In the genomic region with DNA sequence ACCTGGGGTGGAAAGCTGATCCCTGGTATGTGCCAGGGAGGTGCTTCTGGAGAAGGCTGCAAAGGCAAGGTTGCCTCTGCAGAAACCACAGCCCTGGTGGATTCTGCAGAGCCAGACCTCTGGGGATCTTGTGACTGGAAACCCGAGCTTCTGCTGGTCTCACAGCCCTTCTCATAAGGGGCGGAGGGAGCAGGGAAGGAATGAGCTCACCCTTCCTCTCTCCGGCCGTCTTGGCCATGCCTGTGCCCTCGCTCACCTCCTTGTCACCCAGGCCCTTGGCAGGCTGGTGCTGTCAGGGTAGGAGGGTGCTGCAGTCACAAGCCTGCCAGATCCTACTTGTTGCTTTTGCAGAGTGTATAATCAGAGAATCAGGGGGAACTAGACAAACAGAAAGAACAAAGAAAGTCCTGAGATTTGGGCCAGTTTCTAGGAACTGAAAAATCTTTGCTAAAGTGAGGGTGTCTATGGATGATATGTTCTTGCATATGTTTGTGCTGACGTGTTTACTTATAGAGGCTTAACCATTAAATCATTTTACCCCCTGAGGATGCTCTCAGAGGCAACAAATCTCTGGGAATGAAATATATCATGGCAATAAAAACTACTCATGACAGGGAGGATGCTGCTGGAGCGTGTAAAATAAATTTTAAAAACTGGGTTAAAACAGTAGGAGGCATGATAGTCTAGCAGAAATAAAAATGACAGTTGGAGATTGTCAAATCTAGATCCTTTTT, we compare ENCODE assay signal across 8 cellular contexts.
DNase-seq lines count a peak whose midpoint lies in the region; ATAC-seq and TF ChIP-seq lines count a peak whose summit lies in the region.

No MANE protein-coding gene starts in this region.

- DNase-seq in A172 (ENCODE audit: low spot score) (peak; percentile 89), HK-2 (ENCODE audit: unreplicated experiment) (peak; percentile 68), left lung (peak; percentile 57 to 75), RPMI8226 (no peak)
- DNase-seq in activated CD8-positive, alpha-beta memory T cell treated with anti-CD3 and anti-CD28 coated beads, Interleukin-2, amount 10 ng/mL, durations not matched to agents 7 days and 5 days, result no peak
- DNase-seq in stimulated activated naive B cell treated with anti-CD40 and anti-IgM and Interleukin-4, amounts not matched to agents 10 μg/mL and 1 μg/mL and 100 μg/mL, for 72 hours, result no peak

- CTCF ChIA-PET in activated CD8-positive, alpha-beta memory T cell treated with anti-CD3 and anti-CD28 coated beads, Interleukin-2, amount 10 ng/mL, durations not matched to agents 7 days and 5 days (lab: Charles Lee), result no interaction called here

- no peaks in the 10 kb centered on the region for H3K27me3 ChIP-seq in left lung

- H3K27me3 Mint-ChIP-seq in brain, result peaks cover 4% of the 10 kb centered on the region
- H3K27me3 Mint-ChIP-seq in activated CD8-positive, alpha-beta memory T cell treated with anti-CD3 and anti-CD28 coated beads, Interleukin-2, amount 10 ng/mL, durations not matched to agents 7 days and 5 days, result peaks cover 8% of the 10 kb centered on the region
- H3K27me3 Mint-ChIP-seq in stimulated activated naive B cell treated with anti-CD40 and anti-IgM and Interleukin-4, amounts not matched to agents 10 μg/mL and 1 μg/mL and 100 μg/mL, for 72 hours, result peaks cover 0 to 10% of the 10 kb centered on the region in 2 donors

- TF ChIP-seq CTCF in brain (conservative IDR thresholded peaks at IDR 0.05), result no peak
- no peak for TF ChIP-seq CTCF in left lung (IDR thresholded peaks at IDR 0.05)

- no peak overlapping the region for H3K4me3 ChIP-seq in left lung

- peaks cover 7 to 22% (median 13%) of the 10 kb centered on the region in 5 experiments for H3K9me3 Mint-ChIP-seq in brain
- no peaks in the 10 kb centered on the region for H3K9me3 Mint-ChIP-seq in activated CD8-positive, alpha-beta memory T cell treated with anti-CD3 and anti-CD28 coated beads, Interleukin-2, amount 10 ng/mL, durations not matched to agents 7 days and 5 days (ENCODE audit: low read depth)
- H3K9me3 Mint-ChIP-seq in stimulated activated naive B cell treated with anti-CD40 and anti-IgM and Interleukin-4, amounts not matched to agents 10 μg/mL and 1 μg/mL and 100 μg/mL, for 72 hours, result peaks cover 0 to 2% of the 10 kb centered on the region in 2 donors

- H3K27ac Mint-ChIP-seq in brain, result peak overlapping the region in 4 of 5 experiments; percentile 57 to 75 (median 69)
- no peak overlapping the region for H3K27ac Mint-ChIP-seq in activated CD8-positive, alpha-beta memory T cell treated with anti-CD3 and anti-CD28 coated beads, Interleukin-2, amount 10 ng/mL, durations not matched to agents 7 days and 5 days
- no peak overlapping the region for H3K27ac Mint-ChIP-seq in stimulated activated naive B cell treated with anti-CD40 and anti-IgM and Interleukin-4, amounts not matched to agents 10 μg/mL and 1 μg/mL and 100 μg/mL, for 72 hours

- H3K4me1 ChIP-seq in left lung, result no peaks in the 10 kb centered on the region

- no peaks in the 10 kb centered on the region for H3K36me3 Mint-ChIP-seq in brain
- H3K36me3 Mint-ChIP-seq in activated CD8-positive, alpha-beta memory T cell treated with anti-CD3 and anti-CD28 coated beads, Interleukin-2, amount 10 ng/mL, durations not matched to agents 7 days and 5 days, result no peaks in the 10 kb centered on the region
- no peaks in the 10 kb centered on the region for H3K36me3 Mint-ChIP-seq in stimulated activated naive B cell treated with anti-CD40 and anti-IgM and Interleukin-4, amounts not matched to agents 10 μg/mL and 1 μg/mL and 100 μg/mL, for 72 hours

- no peaks in the 10 kb centered on the region for H3K9me3 ChIP-seq in left lung

- peak overlapping the region in 2 of 5 experiments; percentile 6 to 40 for H3K4me3 Mint-ChIP-seq in brain
- H3K4me3 Mint-ChIP-seq in activated CD8-positive, alpha-beta memory T cell treated with anti-CD3 and anti-CD28 coated beads, Interleukin-2, amount 10 ng/mL, durations not matched to agents 7 days and 5 days, result no peak overlapping the region
- H3K4me3 Mint-ChIP-seq in stimulated activated naive B cell treated with anti-CD40 and anti-IgM and Interleukin-4, amounts not matched to agents 10 μg/mL and 1 μg/mL and 100 μg/mL, for 72 hours, result no peak overlapping the region

- intact Hi-C loops in left lung (cut with DNase I), result no loop called here

- H3K4me1 Mint-ChIP-seq in brain, result peaks cover 36% of the 10 kb centered on the region
- H3K4me1 Mint-ChIP-seq in activated CD8-positive, alpha-beta memory T cell treated with anti-CD3 and anti-CD28 coated beads, Interleukin-2, amount 10 ng/mL, durations not matched to agents 7 days and 5 days, result no peaks in the 10 kb centered on the region
- H3K4me1 Mint-ChIP-seq in stimulated activated naive B cell treated with anti-CD40 and anti-IgM and Interleukin-4, amounts not matched to agents 10 μg/mL and 1 μg/mL and 100 μg/mL, for 72 hours, result no peaks in the 10 kb centered on the region

- ATAC-seq in left lung (peak; percentile 93), GM21529 (IDR thresholded peaks at IDR 0.05; ENCODE audit: unreplicated experiment) (no peak)
- ATAC-seq in activated CD8-positive, alpha-beta memory T cell treated with anti-CD3 and anti-CD28 coated beads, Interleukin-2, amount 10 ng/mL, durations not matched to agents 7 days and 5 days, result no peak
- no peak for ATAC-seq in stimulated activated naive B cell treated with anti-CD40 and anti-IgM and Interleukin-4, amounts not matched to agents 10 μg/mL and 1 μg/mL and 100 μg/mL, for 72 hours (replicated peaks)

- no peak overlapping the region for H3K27ac ChIP-seq in left lung

- H3K36me3 ChIP-seq in left lung, result no peaks in the 10 kb centered on the region

Comparison
In these comparisons a context has a peak if more than half of its experiments do, and no peak if none do; other contexts are left out.
1. DNase-seq: peak in A172 (single experiment), HK-2 (single experiment) and left lung (2 of 2); none in activated CD8-positive, alpha-beta memory T cell treated with anti-CD3 and anti-CD28 coated beads, Interleukin-2, amount 10 ng/mL, durations not matched to agents 7 days and 5 days (single experiment), RPMI8226 (single experiment) and stimulated activated naive B cell treated with anti-CD40 and anti-IgM and Interleukin-4, amounts not matched to agents 10 μg/mL and 1 μg/mL and 100 μg/mL, for 72 hours (single experiment).
2. H3K27ac Mint-ChIP-seq: peak in brain (4 of 5); none in activated CD8-positive, alpha-beta memory T cell treated with anti-CD3 and anti-CD28 coated beads, Interleukin-2, amount 10 ng/mL, durations not matched to agents 7 days and 5 days (single experiment) and stimulated activated naive B cell treated with anti-CD40 and anti-IgM and Interleukin-4, amounts not matched to agents 10 μg/mL and 1 μg/mL and 100 μg/mL, for 72 hours (single experiment).